18 cellular contexts compared by ENCODE assay signal in genomic region chr18:26865557-26865956, GRCh38. TPM values are rescaled to one million over a fixed set of nuclear protein-coding genes. Genes with fewer than 3 reads are reported as not detected.
DNase-seq lines count a peak whose midpoint lies in the region; ATAC-seq, FAIRE-seq and TF ChIP-seq lines count a peak whose summit lies in the region.
"Had no signal": no experiment of that assay in that cellular context is flagged by ENCODE, and none has a peak within 500 bp of the region (broad histone marks: within the 10 kb centered on the region; RNA-seq: fewer than 3 reads in every experiment).

A gene with protein sequence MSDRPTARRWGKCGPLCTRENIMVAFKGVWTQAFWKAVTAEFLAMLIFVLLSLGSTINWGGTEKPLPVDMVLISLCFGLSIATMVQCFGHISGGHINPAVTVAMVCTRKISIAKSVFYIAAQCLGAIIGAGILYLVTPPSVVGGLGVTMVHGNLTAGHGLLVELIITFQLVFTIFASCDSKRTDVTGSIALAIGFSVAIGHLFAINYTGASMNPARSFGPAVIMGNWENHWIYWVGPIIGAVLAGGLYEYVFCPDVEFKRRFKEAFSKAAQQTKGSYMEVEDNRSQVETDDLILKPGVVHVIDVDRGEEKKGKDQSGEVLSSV (minus strand): TSS chr18:26865707. CDS start chr18:26865689, 18 bp downstream.

- H3K27ac ChIP-seq in mammary epithelial cell (ENCODE audit: insufficient read depth, low read depth, low read length) (no peak within 1 kb of the TSS), WERI-Rb-1 (no peak within 1 kb of the TSS), kidney (ENCODE audit: low read depth in 2 of 2, low read length in 2 of 2) (no peak within 1 kb of the TSS), upper lobe of left lung (peak within 1 kb of the TSS; percentile 73 to 89 (median 82))
- H3K27ac ChIP-seq: neutrophil, SJCRH30 had no signal

- no peaks in the 10 kb centered on the region for H3K4me1 Mint-ChIP-seq in MCF 10A (ENCODE audit: insufficient read depth, unreplicated experiment)
- H3K4me1 Mint-ChIP-seq: activated naive CD8-positive, alpha-beta T cell treated with anti-CD3 and anti-CD28 coated beads for 36 hours had no signal

- H3K79me2 ChIP-seq in mammary epithelial cell (ENCODE audit: insufficient read depth, low read length) = no peaks in the 10 kb centered on the region

- H3K27me3 ChIP-seq in mammary epithelial cell (ENCODE audit: insufficient read depth, low read length) (peaks cover 11% of the 10 kb centered on the region), WERI-Rb-1 (ENCODE audit: insufficient read depth, low read depth, severe bottlenecking) (peaks cover 2% of the 10 kb centered on the region), upper lobe of left lung (peaks cover 0 to 3% (median 0%) of the 10 kb centered on the region in 4 donors)
- H3K27me3 ChIP-seq: SJCRH30 had no signal

- intact Hi-C loops in MCF 10A (cut with micrococcal nuclease) (no loop called here), mammary epithelial cell (cut with micrococcal nuclease) (no loop called here), kidney (cut with DNase I) (no loop called here), mucosa of descending colon (cut with DNase I, micrococcal nuclease) (no loop called here)

- H3K36me3 Mint-ChIP-seq in MCF 10A (ENCODE audit: insufficient read depth, unreplicated experiment) = no peaks in the 10 kb centered on the region
- H3K36me3 Mint-ChIP-seq: activated naive CD8-positive, alpha-beta T cell treated with anti-CD3 and anti-CD28 coated beads for 36 hours had no signal

- no peaks in the 10 kb centered on the region for H3K36me3 ChIP-seq in mammary epithelial cell (ENCODE audit: insufficient read depth, low read length)
- H3K36me3 ChIP-seq in WERI-Rb-1 = no peaks in the 10 kb centered on the region
- H3K36me3 ChIP-seq in kidney (ENCODE audit: control insufficient read depth in 1 of 2, insufficient read depth in 2 of 2, low read length in 2 of 2) = no peaks in the 10 kb centered on the region
- H3K36me3 ChIP-seq in upper lobe of left lung = no peaks in the 10 kb centered on the region
- H3K36me3 ChIP-seq in mucosa of descending colon (ENCODE audit: low read depth) = no peaks in the 10 kb centered on the region
- H3K36me3 ChIP-seq: neutrophil, SJCRH30 had no signal

- H3K9ac ChIP-seq in mammary epithelial cell (ENCODE audit: insufficient read depth, low read length) (no peak within 1 kb of the TSS), kidney (ENCODE audit: low read length in 2 of 2) (no peak within 1 kb of the TSS)

- TF ChIP-seq EP300 in upper lobe of left lung (IDR thresholded peaks at IDR 0.05) = no peak

- H3K4me2 ChIP-seq in mammary epithelial cell (ENCODE audit: insufficient read depth, low read depth, low read length) = no peak within 1 kb of the TSS

- no peak for FAIRE-seq in kidney (lab: Jason Lieb, UNC)
- FAIRE-seq: K562, keratinocyte had no signal

- WGBS in mammary epithelial cell (ENCODE audit: low coverage, missing lambda C conversion rate) = 87% methylated on average over 4 of the region's 5 CpGs
- WGBS in upper lobe of left lung, 2 donors = 22 to 47% methylated on average over 5 of the region's 5 CpGs

- POLR2A ChIA-PET in MCF 10A (lab: Yijun Ruan, JAX) = interaction anchor here (0.7 kb wide), 1 partner anchor 13 kb away, joined by 3 read pairs; no protein-coding TSS in a partner anchor

- no peaks in the 10 kb centered on the region for H3K9me3 Mint-ChIP-seq in MCF 10A (ENCODE audit: unreplicated experiment)

- CTCF ChIA-PET in MCF 10A (lab: Yijun Ruan, JAX) (interaction anchor here (0.6 kb wide), 1 partner anchor 97 kb away, joined by 4 read pairs; no protein-coding TSS in a partner anchor), mammary epithelial cell (lab: Charles Lee; ENCODE audit: low non-redundant PET) (no interaction called here)

- peak in 3 of 4 donors; percentile 48 to 91 (median 74) for TF ChIP-seq POLR2A in upper lobe of left lung (IDR thresholded peaks at IDR 0.05)

- no peak within 1 kb of the TSS for H3K27ac Mint-ChIP-seq in MCF 10A (ENCODE audit: low read depth, unreplicated experiment)
- H3K27ac Mint-ChIP-seq: activated naive CD8-positive, alpha-beta T cell treated with anti-CD3 and anti-CD28 coated beads for 36 hours had no signal

- no peak within 1 kb of the TSS for H3K4me3 Mint-ChIP-seq in MCF 10A (ENCODE audit: unreplicated experiment)
- H3K4me3 Mint-ChIP-seq: activated naive CD8-positive, alpha-beta T cell treated with anti-CD3 and anti-CD28 coated beads for 36 hours had no signal

- DNase-seq in MCF 10A (ENCODE audit: unreplicated experiment) = peak; percentile 14
- no peak for DNase-seq in mammary epithelial cell
- DNase-seq in WERI-Rb-1 = peak; percentile 19
- peak; percentile 53 for DNase-seq in kidney
- peak in 1 of 2 donors; percentile 81 for DNase-seq in upper lobe of left lung
- DNase-seq in mucosa of descending colon = no peak
- DNase-seq: activated naive CD8-positive, alpha-beta T cell treated with anti-CD3 and anti-CD28 coated beads for 36 hours; DMS153; NCI-H226; stimulated activated CD4-positive, alpha-beta T cell treated with anti-CD3 and anti-CD28 coated beads, Interleukin-15, amount 100 ng/mL, for 24 hours; stimulated activated CD8-positive, alpha-beta memory T cell treated with anti-CD3 and anti-CD28 coated beads, Interleukin-4, amount 100 ng/mL, for 48 hours had no signal

- H3K4me3 ChIP-seq in mammary epithelial cell (replicated peaks in 1 of 3; ENCODE audit: insufficient read depth in 1 of 3, low read depth in 2 of 3, low read length in 3 of 3) (no peak within 1 kb of the TSS), WERI-Rb-1 (ENCODE audit: low read depth, low read length) (no peak within 1 kb of the TSS), kidney (ENCODE audit: low read length in 2 of 2) (no peak within 1 kb of the TSS), upper lobe of left lung (peak within 1 kb of the TSS in 3 of 4 donors; percentile 40 to 53 (median 51)), mucosa of descending colon (no peak within 1 kb of the TSS)
- H3K4me3 ChIP-seq: K562, SJCRH30 had no signal

- BruUV-seq in MCF 10A (replicated peaks; lab: Mats Ljungman, UMichigan) (no TSS peak), mammary epithelial cell (replicated peaks; lab: Mats Ljungman, UMichigan) (no TSS peak)

- dilution Hi-C loops in mammary epithelial cell (cut with HindIII; ENCODE audit: low sequenced_read_pairs) = no loop called here

- H3K4me1 ChIP-seq in mammary epithelial cell (ENCODE audit: insufficient read depth, low read length) = peaks cover 3% of the 10 kb centered on the region
- H3K4me1 ChIP-seq in kidney (ENCODE audit: control insufficient read depth in 1 of 2, insufficient read depth in 1 of 2, low read depth in 1 of 2, low read length in 2 of 2) = no peaks in the 10 kb centered on the region
- H3K4me1 ChIP-seq in upper lobe of left lung = peaks cover 0 to 20% (median 9%) of the 10 kb centered on the region in 4 donors
- H3K4me1 ChIP-seq in mucosa of descending colon (ENCODE audit: low read depth) = peaks cover 12% of the 10 kb centered on the region
- H3K4me1 ChIP-seq: SJCRH30 had no signal

- H2AFZ ChIP-seq in mammary epithelial cell (ENCODE audit: low read depth, low read length) = no peak within 1 kb of the TSS

- H3K9me3 ChIP-seq in mammary epithelial cell (replicated peaks; ENCODE audit: insufficient read depth, low read length) (no peaks in the 10 kb centered on the region), WERI-Rb-1 (ENCODE audit: severe bottlenecking) (no peaks in the 10 kb centered on the region), kidney (ENCODE audit: control insufficient read depth in 1 of 2, low read length in 2 of 2) (no peaks in the 10 kb centered on the region), upper lobe of left lung (no peaks in the 10 kb centered on the region), mucosa of descending colon (no peaks in the 10 kb centered on the region)
- H3K9me3 ChIP-seq: neutrophil, SJCRH30 had no signal

- H3K27me3 Mint-ChIP-seq in MCF 10A (ENCODE audit: insufficient read depth, unreplicated experiment) = peaks cover 46% of the 10 kb centered on the region

- no peaks in the 10 kb centered on the region for H4K20me1 ChIP-seq in mammary epithelial cell (ENCODE audit: insufficient read depth, low read length)

- TF ChIP-seq CTCF in MCF 10A (IDR thresholded peaks at IDR 0.05; ENCODE audit: unreplicated experiment) = no peak
- TF ChIP-seq CTCF in mammary epithelial cell (conservative IDR thresholded peaks at IDR 0.05 in 1 of 2, IDR thresholded peaks at IDR 0.05 in 1 of 2; ENCODE audit: extremely low read depth in 1 of 2, insufficient read depth in 1 of 2, low read depth in 1 of 2, low read length in 2 of 2) = no peak
- TF ChIP-seq CTCF in WERI-Rb-1 (IDR thresholded peaks at IDR 0.05; ENCODE audit: low read depth, low read length) = no peak
- no peak for TF ChIP-seq CTCF in kidney (IDR thresholded peaks at IDR 0.05; ENCODE audit: borderline replicate concordance, extremely low read depth, insufficient read depth)
- no peak for TF ChIP-seq CTCF in upper lobe of left lung (IDR thresholded peaks at IDR 0.05)
- TF ChIP-seq CTCF in mucosa of descending colon (IDR thresholded peaks at IDR 0.05) = no peak

- ATAC-seq in upper lobe of left lung (ENCODE audit: low FRiP score in 2 of 2) = peak; percentile 67 to 87
- no peak for ATAC-seq in GM21619 (IDR thresholded peaks at IDR 0.05; ENCODE audit: unreplicated experiment)
- ATAC-seq in GM21423 (IDR thresholded peaks at IDR 0.05; ENCODE audit: unreplicated experiment) = no peak
- ATAC-seq in mucosa of descending colon = no peak
- ATAC-seq: K562 had no signal

- in situ Hi-C loops in mammary epithelial cell (cut with MboI; ENCODE audit: low sequenced_read_pairs in 2 of 2) = no loop called here

RNA-seq across cellular contexts. Expression of the gene that starts here (rescaled TPM):
- not detected in 2 replicates for total RNA-seq in MCF 10A (2022)
- total RNA-seq in mammary epithelial cell = not detected
- polyA plus RNA-seq in mammary epithelial cell = not detected
- polyA minus RNA-seq in mammary epithelial cell = not detected
- total RNA-seq in kidney = 11.6 TPM
- polyA plus RNA-seq in kidney (ENCODE audit: insufficient read depth, low read depth, low replicate concordance) = 1.1 TPM
- 100 to 1,000 TPM in 5 of 6 donors, 10 to 100 TPM in 1; 61.8 to 317 (median 239) TPM for total RNA-seq in upper lobe of left lung
- under 1 TPM in 2 of 3 donors, not detected in 1; 0.10 to 0.63 TPM for total RNA-seq in mucosa of descending colon
- total RNA-seq: activated naive CD8-positive, alpha-beta T cell treated with anti-CD3 and anti-CD28 coated beads for 36 hours had no signal
- polyA plus RNA-seq: AG04450, K562, keratinocyte had no signal

Comparison
In these comparisons a context has a peak if more than half of its experiments do, and no peak if none do; other contexts are left out.
1. Peak in DNase-seq in MCF 10A; RNA of the gene not detected or under 1 TPM.
2. DNase-seq: peak in WERI-Rb-1 (single experiment) and kidney (single experiment); none in mammary epithelial cell (single experiment) and mucosa of descending colon (0 of 3).
3. H3K27ac ChIP-seq: peak in upper lobe of left lung (4 of 4); none in mammary epithelial cell (single experiment), WERI-Rb-1 (single experiment) and kidney (0 of 2).
4. H3K4me3 ChIP-seq: peak in upper lobe of left lung (3 of 4); none in mammary epithelial cell (0 of 3), WERI-Rb-1 (single experiment), kidney (0 of 2) and mucosa of descending colon (single experiment).
5. ATAC-seq: peak in upper lobe of left lung (2 of 2); none in GM21619 (single experiment), GM21423 (single experiment) and mucosa of descending colon (single experiment).